In genomic region chr1:241423541-241424479, GRCh38 we compare ENCODE assay signal across 8 cellular contexts.
DNase-seq lines count a peak whose midpoint lies in the region; ATAC-seq and TF ChIP-seq lines count a peak whose summit lies in the region.

No MANE protein-coding gene starts in this region.

- TF ChIP-seq POLR2A in testis (IDR thresholded peaks at IDR 0.05) = no peak

- peak; percentile 35 for TF ChIP-seq CTCF in Panc1 (IDR thresholded peaks at IDR 0.05)
- TF ChIP-seq CTCF in dorsolateral prefrontal cortex (IDR thresholded peaks at IDR 0.05 in 54 of 56, conservative IDR thresholded peaks at IDR 0.05 in 2 of 56; ENCODE audit: low read depth in 1 of 56, partially characterized antibody in 56 of 56) = peak in 10 of 56 donors; percentile 8 to 39 (median 23)
- TF ChIP-seq CTCF in testis (IDR thresholded peaks at IDR 0.05) = no peak

- H3K4me1 ChIP-seq in Panc1 (ENCODE audit: control insufficient read depth, insufficient read depth, low read length) (no peaks in the 10 kb centered on the region), testis (no peaks in the 10 kb centered on the region)

- in situ Hi-C loops in Panc1 (cut with HindIII; ENCODE audit: low pct_unique_long_range_greater_than_20kb, low sequenced_read_pairs) = no loop called here

- CTCF ChIA-PET in Panc1 (lab: Charles Lee) = no interaction called here

- peak; percentile 60 for DNase-seq in DMS 273 (lab: John Stamatoyannopoulos, UW; ENCODE audit: unreplicated experiment)
- no peak for DNase-seq in Panc1 (ENCODE audit: low read depth, low spot score)
- DNase-seq in dorsolateral prefrontal cortex = peak; percentile 26 to 76 (median 65)
- peak; percentile 48 to 59 for DNase-seq in lung microvascular endothelial cell (ENCODE audit: low read depth in 2 of 2)
- DNase-seq in testis = peak; percentile 16
- no peak for DNase-seq in AML-193 (lab: John Stamatoyannopoulos, UW)

- no TSS peak for BruUV-seq in Panc1 (replicated peaks; lab: Mats Ljungman, UMichigan)

- POLR2A ChIA-PET in Panc1 (lab: Charles Lee) = no interaction called here

- no peaks in the 10 kb centered on the region for H3K9me3 ChIP-seq in Panc1 (ENCODE audit: control insufficient read depth, insufficient read depth, low read depth, low read length)
- H3K9me3 ChIP-seq in testis = no peaks in the 10 kb centered on the region

- H3K27ac ChIP-seq in Panc1 (ENCODE audit: low read length) (no peak overlapping the region), dorsolateral prefrontal cortex (peak overlapping the region in 58 of 59 donors; percentile 4 to 90 (median 76)), testis (no peak overlapping the region)

- H3K36me3 ChIP-seq in Panc1 (ENCODE audit: control insufficient read depth, insufficient read depth, low read length) (no peaks in the 10 kb centered on the region), testis (ENCODE audit: low read depth, missing control alignments) (no peaks in the 10 kb centered on the region)

- H3K4me3 ChIP-seq in Panc1 (ENCODE audit: low read depth in 2 of 2, low read length in 2 of 2) (peak overlapping the region; percentile 45 to 51), dorsolateral prefrontal cortex (peak overlapping the region; percentile 41 to 83 (median 65)), testis (peak overlapping the region; percentile 31 to 45)

- intact Hi-C loops in Panc1 (cut with micrococcal nuclease; ENCODE audit: unreplicated experiment) = no loop called here
- intact Hi-C loops in dorsolateral prefrontal cortex (cut with DNase I) = no loop called here
- intact Hi-C loops in testis (cut with DNase I; ENCODE audit: low total_unique reads) = no loop called here

- peak; percentile 85 for ATAC-seq in GM19372 (IDR thresholded peaks at IDR 0.05; ENCODE audit: low read depth, unreplicated experiment)
- ATAC-seq in HG03196 (IDR thresholded peaks at IDR 0.05; ENCODE audit: unreplicated experiment) = peak; percentile 84
- peak; percentile 92 for ATAC-seq in Panc1

- H3K27me3 ChIP-seq in Panc1 (ENCODE audit: control insufficient read depth, insufficient read depth, low read length) (peaks cover 13% of the 10 kb centered on the region; the same call in 1 of the 2 replicates), dorsolateral prefrontal cortex (peaks cover 0 to 17% (median 0%) of the 10 kb centered on the region in 45 donors), testis (no peaks in the 10 kb centered on the region)

- WGBS in testis, 2 donors = 2 to 3% methylated on average over 12 to 43 of the region's 61 CpGs

Comparison
In these comparisons a context has a peak if more than half of its experiments do, and no peak if none do; other contexts are left out.
1. DNase-seq: peak in DMS 273 (single experiment), dorsolateral prefrontal cortex (10 of 10), lung microvascular endothelial cell (2 of 2) and testis (single experiment); none in Panc1 (single experiment) and AML-193 (0 of 2).
2. H3K27ac ChIP-seq: peak in dorsolateral prefrontal cortex (58 of 59); none in Panc1 (single experiment) and testis (0 of 2).
3. Peak in every context shown above with its lines, with median percentiles within 50 percentile points of each other: ATAC-seq and H3K4me3 ChIP-seq.